11 cellular contexts compared by ENCODE assay signal in genomic region chr15:41780266-41780665, GRCh38. TPM values are rescaled to one million over a fixed set of nuclear protein-coding genes. Genes with fewer than 3 reads are reported as not detected.
A peak's percentile ranks its signal among the peaks of the same experiment; 100 is the strongest.
DNase-seq lines count a peak whose midpoint lies in the region; ATAC-seq and TF ChIP-seq lines count a peak whose summit lies in the region.
"Had no signal": no experiment of that assay in that cellular context is flagged by ENCODE, and none has a peak within 500 bp of the region (broad histone marks: within the 10 kb centered on the region; RNA-seq: fewer than 3 reads in every experiment).

No MANE protein-coding gene starts in this region.

- H3K4me3 ChIP-seq in cardiac muscle cell: no peak overlapping the region
- no peak overlapping the region for H3K4me3 ChIP-seq in ascending aorta

- H3K9me3 Mint-ChIP-seq in immature natural killer cell: no peaks in the 10 kb centered on the region
- no peaks in the 10 kb centered on the region for H3K9me3 Mint-ChIP-seq in type B pancreatic cell
- H3K9me3 Mint-ChIP-seq: activated T-cell treated with anti-CD3 and anti-CD28 coated beads, Interleukin-2, amount 50 U/mL, for 4 hours had no signal

- no peaks in the 10 kb centered on the region for H3K27me3 ChIP-seq in cardiac muscle cell
- no peaks in the 10 kb centered on the region for H3K27me3 ChIP-seq in ascending aorta

- no peaks in the 10 kb centered on the region for H3K9me3 ChIP-seq in cardiac muscle cell (ENCODE audit: low read depth)
- no peaks in the 10 kb centered on the region for H3K9me3 ChIP-seq in ascending aorta

- H3K27ac Mint-ChIP-seq in immature natural killer cell: peak overlapping the region in 4 of 6 donors; percentile 23 to 76 (median 64)
- H3K27ac Mint-ChIP-seq in type B pancreatic cell: peak overlapping the region; percentile 23

- H3K27me3 Mint-ChIP-seq in immature natural killer cell (ENCODE audit: low read depth in 3 of 3): peaks cover 0 to 5% (median 0%) of the 10 kb centered on the region in 3 donors
- H3K27me3 Mint-ChIP-seq in type B pancreatic cell: no peaks in the 10 kb centered on the region

- H3K36me3 ChIP-seq in cardiac muscle cell (no peaks in the 10 kb centered on the region), ascending aorta (no peaks in the 10 kb centered on the region)

- no peak for ATAC-seq in GM18907 (IDR thresholded peaks at IDR 0.05; ENCODE audit: unreplicated experiment)

- H3K27ac ChIP-seq in cardiac muscle cell: peak overlapping the region; percentile 88
- H3K27ac ChIP-seq in ascending aorta: no peak overlapping the region

- DNase-seq in cardiac muscle cell (ENCODE audit: low read depth in 1 of 2, low spot score in 1 of 2): no peak
- DNase-seq in cardiac septum (ENCODE audit: low spot score): no peak
- peak; percentile 45 for DNase-seq in amniotic epithelial cell (ENCODE audit: low read depth)
- no peak for DNase-seq in immature natural killer cell
- DNase-seq in type B pancreatic cell (ENCODE audit: extremely low spot score, unreplicated experiment): no peak
- no peak for DNase-seq in germinal center (ENCODE audit: low spot score)
- DNase-seq in ascending aorta (ENCODE audit: low spot score in 2 of 2): no peak
- DNase-seq: activated T-cell treated with anti-CD3 and anti-CD28 coated beads, Interleukin-2, amount 50 U/mL, for 4 hours; cortex of kidney; hypothalamus had no signal

- intact Hi-C loops in cardiac septum (cut with DNase I) (no loop called here), ascending aorta (cut with DNase I) (no loop called here)

- H3K36me3 Mint-ChIP-seq in immature natural killer cell (peaks cover 0 to 3% (median 0%) of the 10 kb centered on the region in 3 donors), type B pancreatic cell (peaks cover 7% of the 10 kb centered on the region)

- no peak overlapping the region for H3K4me3 Mint-ChIP-seq in immature natural killer cell
- no peak overlapping the region for H3K4me3 Mint-ChIP-seq in type B pancreatic cell
- H3K4me3 Mint-ChIP-seq: activated T-cell treated with anti-CD3 and anti-CD28 coated beads, Interleukin-2, amount 50 U/mL, for 4 hours had no signal

- H3K4me1 Mint-ChIP-seq in immature natural killer cell: peaks cover 62 to 83% of the 10 kb centered on the region in 2 donors
- H3K4me1 Mint-ChIP-seq in type B pancreatic cell (ENCODE audit: unreplicated experiment): peaks cover 47% of the 10 kb centered on the region

- H3K4me1 ChIP-seq in cardiac muscle cell (ENCODE audit: low read depth) (peaks cover 70% of the 10 kb centered on the region), ascending aorta (peaks cover 0 to 22% of the 10 kb centered on the region in 2 donors)

- TF ChIP-seq CTCF in cardiac muscle cell (IDR thresholded peaks at IDR 0.05; ENCODE audit: low read depth, low read length): no peak
- no peak for TF ChIP-seq CTCF in type B pancreatic cell (conservative IDR thresholded peaks at IDR 0.05)
- TF ChIP-seq CTCF in ascending aorta (IDR thresholded peaks at IDR 0.05): no peak

RNA-seq across cellular contexts. Expression of gene MAPKBP1, which starts 6.0 kb away (rescaled TPM):
- total RNA-seq in cardiac muscle cell: 59.5 and 109 TPM in 2 replicates
- polyA plus RNA-seq in cardiac muscle cell: 37.7 and 55.0 TPM in 2 replicates
- total RNA-seq in cardiac septum: 15.6 TPM
- 1 to 10 TPM; 1.8 to 7.2 (median 3.6) TPM for polyA plus RNA-seq in immature natural killer cell
- total RNA-seq in type B pancreatic cell (ENCODE audit: low replicate concordance): 21.1 and 34.8 TPM in 2 replicates
- total RNA-seq in ascending aorta: 27.6 TPM

RNA-seq across cellular contexts. Expression of gene JMJD7, which starts 47.6 kb away (rescaled TPM):
- total RNA-seq in cardiac muscle cell (22.8 and 29.4 TPM in 2 replicates), cardiac septum (16.3 TPM), type B pancreatic cell (ENCODE audit: low replicate concordance) (29.0 and 51.7 TPM in 2 replicates), ascending aorta (16.4 TPM)
- polyA plus RNA-seq in cardiac muscle cell (17.4 and 27.6 TPM in 2 replicates), immature natural killer cell (10 to 100 TPM; 20.6 to 57.4 (median 23.6) TPM)

RNA-seq across cellular contexts. Expression of gene PLA2G4B, which starts 58.4 kb away (rescaled TPM):
- total RNA-seq in cardiac muscle cell (11.8 and 20.1 TPM in 2 replicates), cardiac septum (3.4 TPM), type B pancreatic cell (ENCODE audit: low replicate concordance) (17.7 and 19.9 TPM in 2 replicates), ascending aorta (13.9 TPM)
- polyA plus RNA-seq in cardiac muscle cell (29.1 and 32.3 TPM in 2 replicates), immature natural killer cell (1 to 10 TPM in 2 of 3 donors, not detected in 1; 1.1 to 2.7 TPM)
